In the genomic region with DNA sequence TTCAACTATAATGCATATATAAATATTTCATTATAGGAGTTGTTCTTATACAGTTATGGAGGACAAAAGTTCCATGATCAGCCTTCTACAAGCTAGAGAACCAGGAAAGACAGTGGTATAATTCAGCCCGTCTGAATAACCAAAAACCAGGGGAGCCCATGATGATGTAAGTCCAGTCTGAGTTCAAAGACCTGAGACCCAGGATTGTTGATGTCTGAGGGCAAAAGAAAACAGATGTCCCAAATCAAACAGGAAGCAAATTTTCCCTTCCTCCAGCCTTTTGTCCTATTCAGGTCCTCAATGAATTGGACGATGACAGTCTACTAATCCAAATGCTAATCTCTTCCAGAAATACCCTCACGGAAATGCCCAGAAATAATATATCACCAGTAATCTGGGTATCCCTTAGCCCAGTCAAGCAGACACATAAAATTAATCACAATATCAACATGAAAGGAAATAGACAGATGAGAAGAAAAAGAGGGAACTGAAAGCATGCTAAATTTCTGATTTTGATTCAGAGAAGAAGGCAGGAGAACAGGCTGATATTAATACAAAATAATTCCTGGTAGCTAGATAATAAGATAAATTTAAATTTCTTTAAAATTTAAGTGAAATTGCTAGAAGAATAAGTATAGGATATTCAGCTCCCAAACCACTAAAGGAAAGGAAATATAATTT, we compare ENCODE assay signal across 2 cellular contexts.
TF ChIP-seq lines count a peak whose summit lies in the region.

No MANE protein-coding gene starts in this region.

TF ChIP-seq in liver, 16 proteins besides CTCF, POLR2A, EP300 and RAD21 (continued from another document):
- peak in 1 of 2 donors; percentile 24 for TF ChIP-seq HNF4A (conservative IDR thresholded peaks at IDR 0.05)
- TF ChIP-seq EGR1 (IDR thresholded peaks at IDR 0.05; ENCODE audit: low read depth in 2 of 2) = no peak
- TF ChIP-seq YY1 (IDR thresholded peaks at IDR 0.05) = no peak
- TF ChIP-seq SP1 (IDR thresholded peaks at IDR 0.05) = peak; percentile 17
- TF ChIP-seq JUND (IDR thresholded peaks at IDR 0.05) = no peak
- no peak for TF ChIP-seq NR2F2 (IDR thresholded peaks at IDR 0.05)
- TF ChIP-seq FOXA1 (IDR thresholded peaks at IDR 0.05) = no peak
- TF ChIP-seq, protein P1, sequence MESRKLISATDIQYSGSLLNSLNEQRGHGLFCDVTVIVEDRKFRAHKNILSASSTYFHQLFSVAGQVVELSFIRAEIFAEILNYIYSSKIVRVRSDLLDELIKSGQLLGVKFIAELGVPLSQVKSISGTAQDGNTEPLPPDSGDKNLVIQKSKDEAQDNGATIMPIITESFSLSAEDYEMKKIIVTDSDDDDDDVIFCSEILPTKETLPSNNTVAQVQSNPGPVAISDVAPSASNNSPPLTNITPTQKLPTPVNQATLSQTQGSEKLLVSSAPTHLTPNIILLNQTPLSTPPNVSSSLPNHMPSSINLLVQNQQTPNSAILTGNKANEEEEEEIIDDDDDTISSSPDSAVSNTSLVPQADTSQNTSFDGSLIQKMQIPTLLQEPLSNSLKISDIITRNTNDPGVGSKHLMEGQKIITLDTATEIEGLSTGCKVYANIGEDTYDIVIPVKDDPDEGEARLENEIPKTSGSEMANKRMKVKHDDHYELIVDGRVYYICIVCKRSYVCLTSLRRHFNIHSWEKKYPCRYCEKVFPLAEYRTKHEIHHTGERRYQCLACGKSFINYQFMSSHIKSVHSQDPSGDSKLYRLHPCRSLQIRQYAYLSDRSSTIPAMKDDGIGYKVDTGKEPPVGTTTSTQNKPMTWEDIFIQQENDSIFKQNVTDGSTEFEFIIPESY (IDR thresholded peaks at IDR 0.05) = no peak
- TF ChIP-seq HNF4G (IDR thresholded peaks at IDR 0.05) = no peak
- TF ChIP-seq, protein P2, sequence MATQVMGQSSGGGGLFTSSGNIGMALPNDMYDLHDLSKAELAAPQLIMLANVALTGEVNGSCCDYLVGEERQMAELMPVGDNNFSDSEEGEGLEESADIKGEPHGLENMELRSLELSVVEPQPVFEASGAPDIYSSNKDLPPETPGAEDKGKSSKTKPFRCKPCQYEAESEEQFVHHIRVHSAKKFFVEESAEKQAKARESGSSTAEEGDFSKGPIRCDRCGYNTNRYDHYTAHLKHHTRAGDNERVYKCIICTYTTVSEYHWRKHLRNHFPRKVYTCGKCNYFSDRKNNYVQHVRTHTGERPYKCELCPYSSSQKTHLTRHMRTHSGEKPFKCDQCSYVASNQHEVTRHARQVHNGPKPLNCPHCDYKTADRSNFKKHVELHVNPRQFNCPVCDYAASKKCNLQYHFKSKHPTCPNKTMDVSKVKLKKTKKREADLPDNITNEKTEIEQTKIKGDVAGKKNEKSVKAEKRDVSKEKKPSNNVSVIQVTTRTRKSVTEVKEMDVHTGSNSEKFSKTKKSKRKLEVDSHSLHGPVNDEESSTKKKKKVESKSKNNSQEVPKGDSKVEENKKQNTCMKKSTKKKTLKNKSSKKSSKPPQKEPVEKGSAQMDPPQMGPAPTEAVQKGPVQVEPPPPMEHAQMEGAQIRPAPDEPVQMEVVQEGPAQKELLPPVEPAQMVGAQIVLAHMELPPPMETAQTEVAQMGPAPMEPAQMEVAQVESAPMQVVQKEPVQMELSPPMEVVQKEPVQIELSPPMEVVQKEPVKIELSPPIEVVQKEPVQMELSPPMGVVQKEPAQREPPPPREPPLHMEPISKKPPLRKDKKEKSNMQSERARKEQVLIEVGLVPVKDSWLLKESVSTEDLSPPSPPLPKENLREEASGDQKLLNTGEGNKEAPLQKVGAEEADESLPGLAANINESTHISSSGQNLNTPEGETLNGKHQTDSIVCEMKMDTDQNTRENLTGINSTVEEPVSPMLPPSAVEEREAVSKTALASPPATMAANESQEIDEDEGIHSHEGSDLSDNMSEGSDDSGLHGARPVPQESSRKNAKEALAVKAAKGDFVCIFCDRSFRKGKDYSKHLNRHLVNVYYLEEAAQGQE (IDR thresholded peaks at IDR 0.05) = no peak
- TF ChIP-seq FOXA2 (IDR thresholded peaks at IDR 0.05) = no peak

TF ChIP-seq in HepG2, 621 proteins besides CTCF, POLR2A, EP300 and RAD21 (continued from another document):
- TF ChIP-seq, protein P3, sequence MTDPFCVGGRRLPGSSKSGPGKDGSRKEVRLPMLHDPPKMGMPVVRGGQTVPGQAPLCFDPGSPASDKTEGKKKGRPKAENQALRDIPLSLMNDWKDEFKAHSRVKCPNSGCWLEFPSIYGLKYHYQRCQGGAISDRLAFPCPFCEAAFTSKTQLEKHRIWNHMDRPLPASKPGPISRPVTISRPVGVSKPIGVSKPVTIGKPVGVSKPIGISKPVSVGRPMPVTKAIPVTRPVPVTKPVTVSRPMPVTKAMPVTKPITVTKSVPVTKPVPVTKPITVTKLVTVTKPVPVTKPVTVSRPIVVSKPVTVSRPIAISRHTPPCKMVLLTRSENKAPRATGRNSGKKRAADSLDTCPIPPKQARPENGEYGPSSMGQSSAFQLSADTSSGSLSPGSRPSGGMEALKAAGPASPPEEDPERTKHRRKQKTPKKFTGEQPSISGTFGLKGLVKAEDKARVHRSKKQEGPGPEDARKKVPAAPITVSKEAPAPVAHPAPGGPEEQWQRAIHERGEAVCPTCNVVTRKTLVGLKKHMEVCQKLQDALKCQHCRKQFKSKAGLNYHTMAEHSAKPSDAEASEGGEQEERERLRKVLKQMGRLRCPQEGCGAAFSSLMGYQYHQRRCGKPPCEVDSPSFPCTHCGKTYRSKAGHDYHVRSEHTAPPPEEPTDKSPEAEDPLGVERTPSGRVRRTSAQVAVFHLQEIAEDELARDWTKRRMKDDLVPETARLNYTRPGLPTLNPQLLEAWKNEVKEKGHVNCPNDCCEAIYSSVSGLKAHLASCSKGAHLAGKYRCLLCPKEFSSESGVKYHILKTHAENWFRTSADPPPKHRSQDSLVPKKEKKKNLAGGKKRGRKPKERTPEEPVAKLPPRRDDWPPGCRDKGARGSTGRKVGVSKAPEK (CRISPR knock-in tag; IDR thresholded peaks at IDR 0.05; ENCODE audit: borderline replicate concordance) = no peak
- TF ChIP-seq, protein P4, sequence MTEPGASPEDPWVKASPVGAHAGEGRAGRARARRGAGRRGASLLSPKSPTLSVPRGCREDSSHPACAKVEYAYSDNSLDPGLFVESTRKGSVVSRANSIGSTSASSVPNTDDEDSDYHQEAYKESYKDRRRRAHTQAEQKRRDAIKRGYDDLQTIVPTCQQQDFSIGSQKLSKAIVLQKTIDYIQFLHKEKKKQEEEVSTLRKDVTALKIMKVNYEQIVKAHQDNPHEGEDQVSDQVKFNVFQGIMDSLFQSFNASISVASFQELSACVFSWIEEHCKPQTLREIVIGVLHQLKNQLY (CRISPR knock-in tag; IDR thresholded peaks at IDR 0.05) = no peak
- TF ChIP-seq ZNF614 (CRISPR knock-in tag; IDR thresholded peaks at IDR 0.05; ENCODE audit: borderline replicate concordance) (no peak), ZNF7 (CRISPR knock-in tag; IDR thresholded peaks at IDR 0.05) (no peak), ESRRA (CRISPR knock-in tag; IDR thresholded peaks at IDR 0.05; ENCODE audit: low read depth) (no peak), TBL1XR1 (IDR thresholded peaks at IDR 0.05; ENCODE audit: borderline replicate concordance, low read length, partially characterized antibody) (no peak), ZMYM3 (CRISPR knock-in tag; IDR thresholded peaks at IDR 0.05) (no peak), SP1 (IDR thresholded peaks at IDR 0.05) (no peak), SP1 (CRISPR knock-in tag; IDR thresholded peaks at IDR 0.05) (no peak), RBFOX2 (IDR thresholded peaks at IDR 0.05; ENCODE audit: low read depth, low read length) (no peak), RELA (CRISPR knock-in tag; IDR thresholded peaks at IDR 0.05) (no peak), BCL6 (CRISPR knock-in tag; IDR thresholded peaks at IDR 0.05) (no peak)
- TF ChIP-seq, protein P5, sequence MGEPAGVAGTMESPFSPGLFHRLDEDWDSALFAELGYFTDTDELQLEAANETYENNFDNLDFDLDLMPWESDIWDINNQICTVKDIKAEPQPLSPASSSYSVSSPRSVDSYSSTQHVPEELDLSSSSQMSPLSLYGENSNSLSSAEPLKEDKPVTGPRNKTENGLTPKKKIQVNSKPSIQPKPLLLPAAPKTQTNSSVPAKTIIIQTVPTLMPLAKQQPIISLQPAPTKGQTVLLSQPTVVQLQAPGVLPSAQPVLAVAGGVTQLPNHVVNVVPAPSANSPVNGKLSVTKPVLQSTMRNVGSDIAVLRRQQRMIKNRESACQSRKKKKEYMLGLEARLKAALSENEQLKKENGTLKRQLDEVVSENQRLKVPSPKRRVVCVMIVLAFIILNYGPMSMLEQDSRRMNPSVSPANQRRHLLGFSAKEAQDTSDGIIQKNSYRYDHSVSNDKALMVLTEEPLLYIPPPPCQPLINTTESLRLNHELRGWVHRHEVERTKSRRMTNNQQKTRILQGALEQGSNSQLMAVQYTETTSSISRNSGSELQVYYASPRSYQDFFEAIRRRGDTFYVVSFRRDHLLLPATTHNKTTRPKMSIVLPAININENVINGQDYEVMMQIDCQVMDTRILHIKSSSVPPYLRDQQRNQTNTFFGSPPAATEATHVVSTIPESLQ (CRISPR knock-in tag; conservative IDR thresholded peaks at IDR 0.05) = no peak
- TF ChIP-seq, protein P6, sequence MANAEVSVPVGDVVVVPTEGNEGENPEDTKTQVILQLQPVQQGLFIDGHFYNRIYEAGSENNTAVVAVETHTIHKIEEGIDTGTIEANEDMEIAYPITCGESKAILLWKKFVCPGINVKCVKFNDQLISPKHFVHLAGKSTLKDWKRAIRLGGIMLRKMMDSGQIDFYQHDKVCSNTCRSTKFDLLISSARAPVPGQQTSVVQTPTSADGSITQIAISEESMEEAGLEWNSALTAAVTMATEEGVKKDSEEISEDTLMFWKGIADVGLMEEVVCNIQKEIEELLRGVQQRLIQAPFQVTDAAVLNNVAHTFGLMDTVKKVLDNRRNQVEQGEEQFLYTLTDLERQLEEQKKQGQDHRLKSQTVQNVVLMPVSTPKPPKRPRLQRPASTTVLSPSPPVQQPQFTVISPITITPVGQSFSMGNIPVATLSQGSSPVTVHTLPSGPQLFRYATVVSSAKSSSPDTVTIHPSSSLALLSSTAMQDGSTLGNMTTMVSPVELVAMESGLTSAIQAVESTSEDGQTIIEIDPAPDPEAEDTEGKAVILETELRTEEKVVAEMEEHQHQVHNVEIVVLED (CRISPR knock-in tag; IDR thresholded peaks at IDR 0.05; ENCODE audit: borderline replicate concordance) = no peak
- TF ChIP-seq, protein P7, sequence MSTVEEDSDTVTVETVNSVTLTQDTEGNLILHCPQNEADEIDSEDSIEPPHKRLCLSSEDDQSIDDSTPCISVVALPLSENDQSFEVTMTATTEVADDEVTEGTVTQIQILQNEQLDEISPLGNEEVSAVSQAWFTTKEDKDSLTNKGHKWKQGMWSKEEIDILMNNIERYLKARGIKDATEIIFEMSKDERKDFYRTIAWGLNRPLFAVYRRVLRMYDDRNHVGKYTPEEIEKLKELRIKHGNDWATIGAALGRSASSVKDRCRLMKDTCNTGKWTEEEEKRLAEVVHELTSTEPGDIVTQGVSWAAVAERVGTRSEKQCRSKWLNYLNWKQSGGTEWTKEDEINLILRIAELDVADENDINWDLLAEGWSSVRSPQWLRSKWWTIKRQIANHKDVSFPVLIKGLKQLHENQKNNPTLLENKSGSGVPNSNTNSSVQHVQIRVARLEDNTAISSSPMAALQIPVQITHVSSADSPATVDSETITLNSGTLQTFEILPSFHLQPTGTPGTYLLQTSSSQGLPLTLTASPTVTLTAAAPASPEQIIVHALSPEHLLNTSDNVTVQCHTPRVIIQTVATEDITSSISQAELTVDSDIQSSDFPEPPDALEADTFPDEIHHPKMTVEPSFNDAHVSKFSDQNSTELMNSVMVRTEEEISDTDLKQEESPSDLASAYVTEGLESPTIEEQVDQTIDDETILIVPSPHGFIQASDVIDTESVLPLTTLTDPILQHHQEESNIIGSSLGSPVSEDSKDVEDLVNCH (CRISPR knock-in tag; IDR thresholded peaks at IDR 0.05) = no peak
- TF ChIP-seq, protein P8, sequence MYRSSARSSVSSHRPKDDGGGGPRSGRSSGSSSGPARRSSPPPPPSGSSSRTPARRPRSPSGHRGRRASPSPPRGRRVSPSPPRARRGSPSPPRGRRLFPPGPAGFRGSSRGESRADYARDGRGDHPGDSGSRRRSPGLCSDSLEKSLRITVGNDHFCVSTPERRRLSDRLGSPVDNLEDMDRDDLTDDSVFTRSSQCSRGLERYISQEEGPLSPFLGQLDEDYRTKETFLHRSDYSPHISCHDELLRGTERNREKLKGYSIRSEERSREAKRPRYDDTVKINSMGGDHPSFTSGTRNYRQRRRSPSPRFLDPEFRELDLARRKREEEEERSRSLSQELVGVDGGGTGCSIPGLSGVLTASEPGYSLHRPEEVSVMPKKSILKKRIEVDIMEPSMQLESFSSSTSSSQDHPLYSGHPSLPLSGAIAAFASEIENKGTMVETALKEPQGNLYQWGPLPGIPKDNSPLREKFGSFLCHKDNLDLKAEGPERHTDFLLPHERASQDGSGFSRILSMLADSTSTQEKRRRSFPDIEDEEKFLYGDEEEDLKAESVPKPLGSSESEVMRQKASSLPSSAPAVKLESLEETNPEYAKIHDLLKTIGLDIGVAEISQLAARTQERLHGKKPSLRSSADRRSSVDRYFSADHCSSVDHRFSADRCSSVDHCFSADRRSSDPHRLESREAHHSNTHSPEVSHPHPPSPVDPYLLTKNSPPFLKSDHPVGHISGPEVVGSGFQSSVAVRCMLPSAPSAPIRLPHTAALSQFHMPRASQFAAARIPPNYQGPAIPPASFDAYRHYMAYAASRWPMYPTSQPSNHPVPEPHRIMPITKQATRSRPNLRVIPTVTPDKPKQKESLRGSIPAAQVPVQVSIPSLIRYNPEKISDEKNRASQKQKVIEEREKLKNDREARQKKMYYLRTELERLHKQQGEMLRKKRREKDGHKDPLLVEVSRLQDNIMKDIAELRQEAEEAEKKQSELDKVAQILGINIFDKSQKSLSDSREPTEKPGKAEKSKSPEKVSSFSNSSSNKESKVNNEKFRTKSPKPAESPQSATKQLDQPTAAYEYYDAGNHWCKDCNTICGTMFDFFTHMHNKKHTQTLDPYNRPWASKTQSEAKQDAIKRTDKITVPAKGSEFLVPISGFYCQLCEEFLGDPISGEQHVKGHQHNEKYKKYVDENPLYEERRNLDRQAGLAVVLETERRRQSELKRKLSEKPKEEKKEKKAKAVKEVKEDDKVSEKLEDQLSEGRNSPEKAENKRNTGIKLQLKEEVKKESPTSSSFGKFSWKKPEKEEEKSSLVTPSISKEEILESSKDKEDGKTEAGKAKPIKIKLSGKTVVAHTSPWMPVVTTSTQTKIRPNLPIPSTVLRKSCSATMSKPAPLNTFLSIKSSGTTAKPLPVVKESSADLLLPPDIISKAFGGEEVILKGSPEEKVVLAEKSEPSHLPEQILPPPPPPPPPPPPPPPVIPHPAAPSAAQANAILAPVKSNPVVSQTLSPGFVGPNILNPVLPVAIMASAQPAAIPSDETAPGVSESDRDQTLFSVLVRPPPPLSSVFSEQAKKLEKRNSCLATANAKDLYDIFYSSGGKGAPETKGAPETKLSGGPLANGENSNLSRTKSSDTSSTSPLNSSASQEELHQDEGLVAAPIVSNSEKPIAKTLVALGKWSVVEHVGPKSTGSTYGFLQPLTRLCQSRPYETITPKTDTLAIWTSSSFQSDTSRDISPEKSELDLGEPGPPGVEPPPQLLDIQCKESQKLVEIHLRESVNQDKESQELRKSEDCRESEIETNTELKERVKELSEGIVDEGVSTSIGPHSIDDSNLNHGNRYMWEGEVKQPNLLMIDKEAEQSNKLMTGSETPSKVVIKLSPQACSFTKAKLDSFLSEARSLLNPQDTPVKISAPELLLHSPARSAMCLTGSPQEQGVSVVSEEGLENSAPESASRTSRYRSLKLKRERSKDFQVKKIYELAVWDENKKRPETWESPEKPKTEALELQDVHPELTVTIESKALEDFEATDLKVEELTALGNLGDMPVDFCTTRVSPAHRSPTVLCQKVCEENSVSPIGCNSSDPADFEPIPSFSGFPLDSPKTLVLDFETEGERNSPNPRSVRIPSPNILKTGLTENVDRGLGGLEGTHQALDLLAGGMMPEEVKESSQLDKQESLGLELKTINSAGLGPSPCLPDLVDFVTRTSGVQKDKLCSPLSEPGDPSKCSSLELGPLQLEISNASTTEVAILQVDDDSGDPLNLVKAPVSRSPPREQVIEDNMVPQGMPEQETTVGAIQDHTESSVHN (CRISPR knock-in tag; IDR thresholded peaks at IDR 0.05) = no peak
